21 cellular contexts compared by ENCODE assay signal in the genomic region with DNA sequence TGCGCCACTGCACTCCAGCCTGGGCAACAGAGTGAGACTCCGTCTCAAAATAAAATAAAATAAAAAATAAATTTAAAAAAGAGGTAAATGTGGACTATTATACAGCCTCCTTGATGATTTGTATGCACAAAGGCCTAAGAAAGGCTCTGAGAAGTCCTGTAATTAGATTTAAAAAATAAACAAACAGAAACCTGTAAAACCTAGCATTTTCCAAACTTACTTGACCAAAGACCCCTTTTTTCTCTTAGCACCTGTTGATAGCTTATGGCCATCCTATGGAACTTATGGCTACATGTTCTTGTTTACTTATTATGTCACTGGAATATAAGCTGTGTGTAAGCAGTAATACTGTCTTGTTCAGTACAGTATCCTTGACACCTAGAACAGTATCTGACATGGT.
"Had no signal": no experiment of that assay in that cellular context is flagged by ENCODE, and none has a peak within 500 bp of the region (broad histone marks: within the 10 kb centered on the region; RNA-seq: fewer than 3 reads in every experiment).

No MANE protein-coding gene starts in this region.

- H3K4me3 ChIP-seq: breast epithelium, Peyer's patch, SJCRH30 had no signal

- H3K27ac Mint-ChIP-seq: activated CD8-positive, alpha-beta memory T cell treated with anti-CD3 and anti-CD28 coated beads, Interleukin-2, amount 10 ng/mL, durations not matched to agents 7 days and 5 days; activated naive CD8-positive, alpha-beta T cell treated with anti-CD3 and anti-CD28 coated beads, Interleukin-2, amount 10 ng/mL, durations not matched to agents 7 days and 5 days had no signal

- H3K4me3 Mint-ChIP-seq: activated CD8-positive, alpha-beta memory T cell treated with anti-CD3 and anti-CD28 coated beads, Interleukin-2, amount 10 ng/mL, durations not matched to agents 7 days and 5 days; activated naive CD8-positive, alpha-beta T cell treated with anti-CD3 and anti-CD28 coated beads, Interleukin-2, amount 10 ng/mL, durations not matched to agents 7 days and 5 days had no signal

- H3K27me3 ChIP-seq: breast epithelium, Peyer's patch, SJCRH30 had no signal

- ATAC-seq: activated CD8-positive, alpha-beta memory T cell treated with anti-CD3 and anti-CD28 coated beads, Interleukin-2, amount 10 ng/mL, durations not matched to agents 7 days and 5 days had no signal

- H3K9me3 Mint-ChIP-seq: activated naive CD8-positive, alpha-beta T cell treated with anti-CD3 and anti-CD28 coated beads, Interleukin-2, amount 10 ng/mL, durations not matched to agents 7 days and 5 days had no signal

- H3K4me1 ChIP-seq: breast epithelium, SJCRH30 had no signal

- H3K27me3 Mint-ChIP-seq: activated CD8-positive, alpha-beta memory T cell treated with anti-CD3 and anti-CD28 coated beads, Interleukin-2, amount 10 ng/mL, durations not matched to agents 7 days and 5 days; activated naive CD8-positive, alpha-beta T cell treated with anti-CD3 and anti-CD28 coated beads, Interleukin-2, amount 10 ng/mL, durations not matched to agents 7 days and 5 days had no signal

- H3K9me3 ChIP-seq: breast epithelium, Peyer's patch, SJCRH30, SK-N-SH had no signal

- H3K27ac ChIP-seq: breast epithelium, Peyer's patch, RWPE1, SJCRH30, VCaP had no signal

- DNase-seq: activated CD4-positive, CD25-positive, alpha-beta regulatory T cell; activated CD8-positive, alpha-beta memory T cell treated with anti-CD3 and anti-CD28 coated beads, Interleukin-2, amount 10 ng/mL, durations not matched to agents 7 days and 5 days; activated effector memory CD4-positive, alpha-beta T cell treated with Interleukin-2 at 50 U/mL for 16 hours; activated naive CD4-positive, alpha-beta T cell treated with Interleukin-2 at 50 U/mL for 16 hours; activated naive CD8-positive, alpha-beta T cell treated with anti-CD3 and anti-CD28 coated beads, Interleukin-2, amount 10 ng/mL, durations not matched to agents 7 days and 5 days; aorta; caudate nucleus; NCI-H1105 treated with DMSO at 0.1 percent for 48 hours; NCI-H1436 treated with DMSO at 0.1 percent for 48 hours; NCI-H187; NCI-H2081; NCI-H446; NCI-H524; Peyer's patch; Right ventricle myocardium superior; SJCRH30; SK-N-SH; T-helper 1 cell had no signal
